19 cellular contexts compared by ENCODE assay signal in genomic region chr2:100704156-100704555, GRCh38.
"Had no signal": no experiment of that assay in that cellular context is flagged by ENCODE, and none has a peak within 500 bp of the region (broad histone marks: within the 10 kb centered on the region; RNA-seq: fewer than 3 reads in every experiment).

No MANE protein-coding gene starts in this region.

- H3K27me3 ChIP-seq: hepatocyte, pancreas, right lobe of liver, suprapubic skin, thyroid gland had no signal

- H3K4me3 ChIP-seq: hepatocyte, pancreas, right lobe of liver, suprapubic skin, thyroid gland had no signal

- H3K4me2 ChIP-seq: hepatocyte had no signal

- H3K36me3 ChIP-seq: pancreas, right lobe of liver, suprapubic skin, thyroid gland had no signal

- ATAC-seq: effector memory CD8-positive, alpha-beta T cell; natural killer cell; pancreas; right lobe of liver; stimulated activated effector memory CD8-positive, alpha-beta T cell treated with anti-CD3 and anti-CD28 coated beads, Interleukin-12 subunit alpha, Interleukin-12 subunit beta, amount 100 ng/mL, for 72 hours; stimulated activated naive CD8-positive, alpha-beta T cell treated with anti-CD3 and anti-CD28 coated beads, Interleukin-15, Interleukin-2, amounts not matched to agents 100 U/mL and 50 U/mL, for 24 hours had no signal

- H2AFZ ChIP-seq: hepatocyte had no signal

- H3K27ac Mint-ChIP-seq: natural killer cell; progenitor cell of endocrine pancreas; stimulated activated effector memory CD8-positive, alpha-beta T cell treated with anti-CD3 and anti-CD28 coated beads, Interleukin-12 subunit alpha, Interleukin-12 subunit beta, amount 100 ng/mL, for 72 hours; type B pancreatic cell had no signal

- H3K79me2 ChIP-seq: hepatocyte had no signal

- H3K4me1 ChIP-seq: pancreas, right lobe of liver, suprapubic skin, thyroid gland had no signal

- H3K27ac ChIP-seq: hepatocyte, pancreas, right lobe of liver, suprapubic skin, thyroid gland had no signal

- H3K4me3 Mint-ChIP-seq: effector memory CD8-positive, alpha-beta T cell; natural killer cell; neural crest cell; stimulated activated effector memory CD8-positive, alpha-beta T cell treated with anti-CD3 and anti-CD28 coated beads, Interleukin-12 subunit alpha, Interleukin-12 subunit beta, amount 100 ng/mL, for 72 hours; type B pancreatic cell had no signal

- H3K36me3 Mint-ChIP-seq: natural killer cell; stimulated activated effector memory CD8-positive, alpha-beta T cell treated with anti-CD3 and anti-CD28 coated beads, Interleukin-12 subunit alpha, Interleukin-12 subunit beta, amount 100 ng/mL, for 72 hours; type B pancreatic cell had no signal

- H3K9me3 ChIP-seq: pancreas, right lobe of liver, suprapubic skin, thyroid gland had no signal

- H3K9me3 Mint-ChIP-seq: effector memory CD8-positive, alpha-beta T cell; natural killer cell; stimulated activated effector memory CD8-positive, alpha-beta T cell treated with anti-CD3 and anti-CD28 coated beads, Interleukin-12 subunit alpha, Interleukin-12 subunit beta, amount 100 ng/mL, for 72 hours had no signal

- DNase-seq: effector memory CD8-positive, alpha-beta T cell; foreskin melanocyte; head of caudate nucleus; kidney glomerular epithelial cell; mammary epithelial cell; natural killer cell; nucleus accumbens; pancreas; right lobe of liver; stimulated activated CD4-positive, alpha-beta T cell treated with anti-CD3 and anti-CD28 coated beads, Interleukin-4, amount 100 ng/mL, for 1 hour; stimulated activated CD8-positive, alpha-beta memory T cell treated with anti-CD3 and anti-CD28 coated beads, Interleukin-4, amount 100 ng/mL, for 48 hours; stimulated activated naive CD8-positive, alpha-beta T cell treated with anti-CD3 and anti-CD28 coated beads, Interleukin-15, Interleukin-2, amounts not matched to agents 100 U/mL and 50 U/mL, for 24 hours; thyroid gland had no signal
